In genomic region chr5:61659221-61659696, GRCh38 we compare ENCODE assay signal across 1 cellular context.
TF ChIP-seq lines count a peak whose summit lies in the region.

No MANE protein-coding gene starts in this region.

TF ChIP-seq in GM12878, 131 proteins besides CTCF, POLR2A, EP300 and RAD21 (continued from another document):
- TF ChIP-seq, protein P1, sequence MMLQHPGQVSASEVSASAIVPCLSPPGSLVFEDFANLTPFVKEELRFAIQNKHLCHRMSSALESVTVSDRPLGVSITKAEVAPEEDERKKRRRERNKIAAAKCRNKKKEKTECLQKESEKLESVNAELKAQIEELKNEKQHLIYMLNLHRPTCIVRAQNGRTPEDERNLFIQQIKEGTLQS (IDR thresholded peaks at IDR 0.05; ENCODE audit: borderline replicate concordance, extremely low read depth, low read depth, low read length), result no peak
- TF ChIP-seq TBL1XR1 (IDR thresholded peaks at IDR 0.05; ENCODE audit: low read depth, low read length), result no peak
- TF ChIP-seq STAT3 (IDR thresholded peaks at IDR 0.05; ENCODE audit: low read depth, low read length), result no peak
- TF ChIP-seq KDM1A (IDR thresholded peaks at IDR 0.05; ENCODE audit: borderline replicate concordance), result no peak
- no peak for TF ChIP-seq ZBTB33 (IDR thresholded peaks at IDR 0.05)
- TF ChIP-seq, protein P2, sequence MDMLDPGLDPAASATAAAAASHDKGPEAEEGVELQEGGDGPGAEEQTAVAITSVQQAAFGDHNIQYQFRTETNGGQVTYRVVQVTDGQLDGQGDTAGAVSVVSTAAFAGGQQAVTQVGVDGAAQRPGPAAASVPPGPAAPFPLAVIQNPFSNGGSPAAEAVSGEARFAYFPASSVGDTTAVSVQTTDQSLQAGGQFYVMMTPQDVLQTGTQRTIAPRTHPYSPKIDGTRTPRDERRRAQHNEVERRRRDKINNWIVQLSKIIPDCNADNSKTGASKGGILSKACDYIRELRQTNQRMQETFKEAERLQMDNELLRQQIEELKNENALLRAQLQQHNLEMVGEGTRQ (IDR thresholded peaks at IDR 0.05; ENCODE audit: borderline replicate concordance, low read depth, low read length), result no peak
- no peak for TF ChIP-seq IKZF1 (conservative IDR thresholded peaks at IDR 0.05)
- TF ChIP-seq MYB (IDR thresholded peaks at IDR 0.05; ENCODE audit: borderline replicate concordance, low read depth, low read length), result no peak
